Comparison of ENCODE assay signal across 8 cellular contexts in the genomic region with DNA sequence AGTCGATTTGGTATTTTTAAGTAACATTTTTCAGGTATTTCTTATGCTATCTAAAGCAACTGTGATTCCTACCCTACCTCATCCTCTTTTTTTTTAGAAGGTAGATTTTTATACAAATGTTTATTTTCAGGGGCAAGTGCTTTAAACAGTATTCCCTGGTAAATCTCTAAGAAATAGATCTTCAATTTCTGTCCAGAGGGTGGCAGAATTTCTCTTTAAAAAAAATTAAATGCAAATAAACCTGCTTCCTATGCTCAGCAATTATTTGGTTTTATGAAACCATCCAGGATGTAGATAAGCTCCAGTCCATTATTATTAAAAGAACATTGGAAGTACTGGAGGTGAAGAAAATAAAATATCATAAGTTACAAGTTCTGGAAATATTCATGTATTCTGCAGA.
A peak's percentile ranks its signal among the peaks of the same experiment; 100 is the strongest.
DNase-seq lines count a peak whose midpoint lies in the region; ATAC-seq, FAIRE-seq and TF ChIP-seq lines count a peak whose summit lies in the region.

No MANE protein-coding gene starts in this region.

- TF ChIP-seq CTCF in kidney epithelial cell (IDR thresholded peaks at IDR 0.05; ENCODE audit: insufficient read depth, low read length, poor library complexity, severe bottlenecking), result peak; percentile 5

- H3K27ac ChIP-seq in Karpas-422 (ENCODE audit: low read length), result no peak overlapping the region

- FAIRE-seq in TTC549 (lab: Jason Lieb, UNC), result peak; percentile 88

- no peak overlapping the region for H2AFZ ChIP-seq in Karpas-422 (ENCODE audit: low read length)

- H3K9me3 Mint-ChIP-seq in activated CD8-positive, alpha-beta memory T cell treated with anti-CD3 and anti-CD28 coated beads, Interleukin-2, amount 10 ng/mL, durations not matched to agents 7 days and 5 days (ENCODE audit: low read depth), result no peaks in the 10 kb centered on the region

- H3K4me3 ChIP-seq in Karpas-422 (ENCODE audit: low read length) (no peak overlapping the region), kidney epithelial cell (ENCODE audit: low read depth, low read length) (no peak overlapping the region)

- peaks cover 11% of the 10 kb centered on the region for H3K4me1 ChIP-seq in Karpas-422 (ENCODE audit: low read length)

- ATAC-seq in activated CD8-positive, alpha-beta memory T cell treated with anti-CD3 and anti-CD28 coated beads, Interleukin-2, amount 10 ng/mL, durations not matched to agents 7 days and 5 days, result no peak

- H3K36me3 Mint-ChIP-seq in activated CD8-positive, alpha-beta memory T cell treated with anti-CD3 and anti-CD28 coated beads, Interleukin-2, amount 10 ng/mL, durations not matched to agents 7 days and 5 days, result no peaks in the 10 kb centered on the region

- H3K9me3 ChIP-seq in Karpas-422 (ENCODE audit: low read length), result no peaks in the 10 kb centered on the region

- peaks cover 14% of the 10 kb centered on the region for H3K27me3 Mint-ChIP-seq in activated CD8-positive, alpha-beta memory T cell treated with anti-CD3 and anti-CD28 coated beads, Interleukin-2, amount 10 ng/mL, durations not matched to agents 7 days and 5 days

- H3K4me1 Mint-ChIP-seq in activated CD8-positive, alpha-beta memory T cell treated with anti-CD3 and anti-CD28 coated beads, Interleukin-2, amount 10 ng/mL, durations not matched to agents 7 days and 5 days, result peaks cover 44% of the 10 kb centered on the region

- H3K9ac ChIP-seq in Karpas-422 (ENCODE audit: low read length), result no peak overlapping the region

- DNase-seq in CD1c-positive myeloid dendritic cell (ENCODE audit: extremely low spot score) (peak; percentile 20), Karpas-422 (peak; percentile 72), kidney epithelial cell (ENCODE audit: low read depth) (no peak), cortex of kidney (lab: John Stamatoyannopoulos, UW) (no peak), NCI-H187 (lab: John Stamatoyannopoulos, UW) (no peak)
- DNase-seq in activated CD4-positive, alpha-beta T cell treated with anti-CD3 and anti-CD28 coated beads, Interleukin-2, amount 50 U/mL, for 48 hours, result no peak
- DNase-seq in activated CD8-positive, alpha-beta memory T cell treated with anti-CD3 and anti-CD28 coated beads, Interleukin-2, amount 10 ng/mL, durations not matched to agents 7 days and 5 days, result no peak

- CTCF ChIA-PET in activated CD8-positive, alpha-beta memory T cell treated with anti-CD3 and anti-CD28 coated beads, Interleukin-2, amount 10 ng/mL, durations not matched to agents 7 days and 5 days (lab: Charles Lee), result interaction anchor here (0.6 to 3.5 kb wide), 11 partner anchors 9 to 503 kb away, joined by 3 to 42 read pairs (median 5); partner anchors contain the start of gene GAD1

- H3K4me2 ChIP-seq in Karpas-422 (ENCODE audit: low read depth, low read length, poor library complexity, severe bottlenecking), result no peak overlapping the region

- H3K27me3 ChIP-seq in Karpas-422 (ENCODE audit: low read length) (no peaks in the 10 kb centered on the region), kidney epithelial cell (ENCODE audit: control insufficient read depth, insufficient read depth, low read length) (no peaks in the 10 kb centered on the region)

- no peaks in the 10 kb centered on the region for H3K36me3 ChIP-seq in Karpas-422 (ENCODE audit: insufficient read depth, low read length)
- H3K36me3 ChIP-seq in kidney epithelial cell (ENCODE audit: control insufficient read depth, insufficient read depth, low read length), result no peaks in the 10 kb centered on the region

- H3K27ac Mint-ChIP-seq in activated CD8-positive, alpha-beta memory T cell treated with anti-CD3 and anti-CD28 coated beads, Interleukin-2, amount 10 ng/mL, durations not matched to agents 7 days and 5 days, result no peak overlapping the region

- no peaks in the 10 kb centered on the region for H4K20me1 ChIP-seq in Karpas-422 (ENCODE audit: insufficient read depth, low read depth, low read length)

- H3K9me2 ChIP-seq in Karpas-422 (replicated peaks; ENCODE audit: insufficient read depth, low read length), result no peaks in the 10 kb centered on the region

- no peak overlapping the region for H3K4me3 Mint-ChIP-seq in activated CD8-positive, alpha-beta memory T cell treated with anti-CD3 and anti-CD28 coated beads, Interleukin-2, amount 10 ng/mL, durations not matched to agents 7 days and 5 days

- no peaks in the 10 kb centered on the region for H3K79me2 ChIP-seq in Karpas-422 (ENCODE audit: low read length)

Comparison
In these comparisons a context has a peak if more than half of its experiments do, and no peak if none do; other contexts are left out.
1. DNase-seq: peak in CD1c-positive myeloid dendritic cell (single experiment) and Karpas-422 (single experiment); none in kidney epithelial cell (single experiment), cortex of kidney (single experiment), NCI-H187 (0 of 2), activated CD4-positive, alpha-beta T cell treated with anti-CD3 and anti-CD28 coated beads, Interleukin-2, amount 50 U/mL, for 48 hours (0 of 2) and activated CD8-positive, alpha-beta memory T cell treated with anti-CD3 and anti-CD28 coated beads, Interleukin-2, amount 10 ng/mL, durations not matched to agents 7 days and 5 days (single experiment).